8 cellular contexts compared by ENCODE assay signal in genomic region chr10:100970076-100970913, GRCh38. TPM values are rescaled to one million over a fixed set of nuclear protein-coding genes. Genes with fewer than 3 reads are reported as not detected.
DNase-seq lines count a peak whose midpoint lies in the region; ATAC-seq lines count a peak whose summit lies in the region.

No MANE protein-coding gene starts in this region.

- peak overlapping the region; percentile 45 for H3K9ac ChIP-seq in SK-N-MC (ENCODE audit: insufficient read length)
- H3K9ac ChIP-seq in duodenal mucosa (ENCODE audit: low read depth in 1 of 2, low read length in 2 of 2): peak overlapping the region; percentile 82 to 89

- no peaks in the 10 kb centered on the region for H3K36me3 ChIP-seq in SK-N-MC (ENCODE audit: insufficient read depth, low read length)
- peaks cover 16 to 35% of the 10 kb centered on the region in 2 donors for H3K36me3 ChIP-seq in duodenal mucosa (ENCODE audit: control insufficient read depth in 1 of 2, insufficient read depth in 2 of 2, low read length in 2 of 2)
- H3K36me3 ChIP-seq in urinary bladder (ENCODE audit: insufficient read depth): no peaks in the 10 kb centered on the region

- H3K27me3 ChIP-seq in duodenal mucosa (ENCODE audit: control insufficient read depth in 1 of 2, insufficient read depth in 2 of 2, low read length in 2 of 2): no peaks in the 10 kb centered on the region

- DNase-seq in DMS53 treated with DMSO at 0.1 percent for 48 hours (lab: John Stamatoyannopoulos, UW; ENCODE audit: unreplicated experiment): peak; percentile 14
- DNase-seq in SK-N-MC (ENCODE audit: low read depth, low spot score): no peak
- DNase-seq in mucosa of gallbladder (ENCODE audit: low spot score): peak; percentile 46

- ATAC-seq in HG03442 (IDR thresholded peaks at IDR 0.05; ENCODE audit: unreplicated experiment) (no peak), HG02973 (IDR thresholded peaks at IDR 0.05; ENCODE audit: unreplicated experiment) (no peak), GM21515 (IDR thresholded peaks at IDR 0.05; ENCODE audit: unreplicated experiment) (no peak)

- H3K9me3 ChIP-seq in SK-N-MC (ENCODE audit: low read depth, low read length) (no peaks in the 10 kb centered on the region), duodenal mucosa (ENCODE audit: control insufficient read depth in 1 of 2, low read length in 2 of 2) (no peaks in the 10 kb centered on the region)

- H3K27ac ChIP-seq in SK-N-MC (no peak overlapping the region), duodenal mucosa (ENCODE audit: low read depth, low read length) (peak overlapping the region; percentile 69), urinary bladder (ENCODE audit: low read depth) (no peak overlapping the region)

- WGBS in urinary bladder: 43% methylated on average over 13 of the region's 13 CpGs

- H3K4me3 ChIP-seq in SK-N-MC: peak overlapping the region; percentile 76
- H3K4me3 ChIP-seq in duodenal mucosa (ENCODE audit: low read depth in 1 of 2, low read length in 2 of 2): peak overlapping the region; percentile 79 to 84
- H3K4me3 ChIP-seq in urinary bladder (ENCODE audit: low read depth, low read length): peak overlapping the region; percentile 65

- peaks cover 29 to 35% of the 10 kb centered on the region in 2 donors for H3K4me1 ChIP-seq in duodenal mucosa (ENCODE audit: control insufficient read depth in 1 of 2, insufficient read depth in 2 of 2, low read length in 2 of 2)
- H3K4me1 ChIP-seq in urinary bladder (ENCODE audit: insufficient read depth): no peaks in the 10 kb centered on the region

RNA-seq across cellular contexts. Expression of gene SEMA4G, which starts 1.0 kb away (rescaled TPM):
- total RNA-seq in mucosa of gallbladder: 55.1 TPM
- total RNA-seq in urinary bladder: 1.2 TPM
- 2.3 TPM for polyA plus RNA-seq in urinary bladder

RNA-seq across cellular contexts. Expression of gene MRPL43, which starts 17.0 kb away (rescaled TPM):
- 104 TPM for total RNA-seq in mucosa of gallbladder
- 35.4 TPM for total RNA-seq in urinary bladder
- polyA plus RNA-seq in urinary bladder: 153 TPM

RNA-seq across cellular contexts. Expression of gene TWNK, which starts 17.0 kb away (rescaled TPM):
- 5.7 TPM for total RNA-seq in mucosa of gallbladder
- total RNA-seq in urinary bladder: 3.2 TPM
- polyA plus RNA-seq in urinary bladder: 7.9 TPM

RNA-seq across cellular contexts. Expression of gene LZTS2, which starts 29.3 kb away (rescaled TPM):
- total RNA-seq in mucosa of gallbladder (84.9 TPM), urinary bladder (35.6 TPM)
- polyA plus RNA-seq in urinary bladder: 142 TPM

RNA-seq across cellular contexts. Expression of gene SLF2, which starts 57.5 kb away (rescaled TPM):
- total RNA-seq in mucosa of gallbladder (26.1 TPM), urinary bladder (114 TPM)
- 13.9 TPM for polyA plus RNA-seq in urinary bladder

Comparison
In these comparisons a context has a peak if more than half of its experiments do, and no peak if none do; other contexts are left out.
1. RNA of gene SEMA4G, which starts 1.0 kb away (total RNA-seq): 55.1 TPM in mucosa of gallbladder (single experiment); 1.2 TPM in urinary bladder (single experiment); every median in the first group is over 10 times any median in the second.
2. Peak in every context shown above with its lines, with median percentiles within 50 percentile points of each other: H3K4me3 ChIP-seq.